ENCODE assay signal across 18 cellular contexts in the genomic region with DNA sequence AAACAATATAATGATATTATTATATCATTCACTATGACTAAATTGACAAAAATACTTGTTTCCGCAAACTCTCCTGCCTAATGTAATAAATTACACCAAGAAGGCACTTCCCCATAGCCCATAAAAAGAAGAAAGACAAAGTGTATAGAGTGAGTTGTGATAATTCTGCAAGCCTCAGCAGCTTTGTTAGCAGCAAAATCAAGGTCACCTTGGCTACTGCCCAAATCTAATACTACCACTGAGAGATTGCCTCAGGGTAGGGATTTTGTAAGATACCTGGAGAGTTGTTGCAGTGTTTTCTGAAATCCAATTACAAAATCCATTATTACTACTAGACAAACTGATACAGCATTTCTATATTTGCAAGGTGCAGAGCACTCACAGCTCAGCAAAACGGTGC.
DNase-seq lines count a peak whose midpoint lies in the region; ATAC-seq lines count a peak whose summit lies in the region.
"Had no signal": no experiment of that assay in that cellular context is flagged by ENCODE, and none has a peak within 500 bp of the region (broad histone marks: within the 10 kb centered on the region; RNA-seq: fewer than 3 reads in every experiment).

No MANE protein-coding gene starts in this region.

- intact Hi-C loops in Right ventricle myocardium superior (cut with DNase I) (no loop called here), right cardiac atrium (cut with DNase I) (no loop called here)

- no peaks in the 10 kb centered on the region for H3K9me3 ChIP-seq in right cardiac atrium (ENCODE audit: control insufficient read depth, low read length)
- H3K9me3 ChIP-seq: SK-N-SH had no signal

- H3K4me3 ChIP-seq in right cardiac atrium (ENCODE audit: low read length): no peak overlapping the region
- H3K4me3 ChIP-seq: PC-9 had no signal

- 71% methylated on average over 2 of the region's 2 CpGs for WGBS in right cardiac atrium

- DNase-seq in Right ventricle myocardium superior: no peak
- no peak for DNase-seq in right cardiac atrium
- DNase-seq in NCI-H1417 (lab: John Stamatoyannopoulos, UW): peak in 2 of 3 experiments; percentile 67 to 92
- peak; percentile 40 for DNase-seq in NCI-H748 (lab: John Stamatoyannopoulos, UW; ENCODE audit: unreplicated experiment)
- peak; percentile 7 for DNase-seq in left kidney (ENCODE audit: low read depth, low spot score)
- DNase-seq in mucosa of gallbladder (ENCODE audit: low spot score): no peak
- DNase-seq: DMS 273 treated with DMSO at 0.1 percent for 48 hours, H7, NCI-H187 treated with DMSO at 0.1 percent for 48 hours, NCI-H524, PC-9, SK-N-SH, T-cell, T-helper 9 cell had no signal

- no peak overlapping the region for H3K27ac ChIP-seq in right cardiac atrium (ENCODE audit: low read length)
- H3K27ac ChIP-seq: C4-2B, HL-60, PC-9 had no signal

- peak; percentile 31 for ATAC-seq in Right ventricle myocardium superior (ENCODE audit: poor library complexity)
- ATAC-seq in right cardiac atrium: no peak
- ATAC-seq in HG03439 (IDR thresholded peaks at IDR 0.05; ENCODE audit: unreplicated experiment): no peak
- no peak for ATAC-seq in HG02870 (IDR thresholded peaks at IDR 0.05; ENCODE audit: unreplicated experiment)
- ATAC-seq: T-cell had no signal

- H3K4me1 ChIP-seq in right cardiac atrium (ENCODE audit: control insufficient read depth, insufficient read depth, low read length): no peaks in the 10 kb centered on the region

- H3K27me3 ChIP-seq in right cardiac atrium (ENCODE audit: control insufficient read depth, insufficient read depth): no peaks in the 10 kb centered on the region

Comparison
In these comparisons a context has a peak if more than half of its experiments do, and no peak if none do; other contexts are left out.
1. DNase-seq: peak in NCI-H1417 (2 of 3), NCI-H748 (single experiment) and left kidney (single experiment); none in Right ventricle myocardium superior (single experiment), right cardiac atrium (0 of 3) and mucosa of gallbladder (single experiment).